23 cellular contexts compared by ENCODE assay signal in the genomic region with DNA sequence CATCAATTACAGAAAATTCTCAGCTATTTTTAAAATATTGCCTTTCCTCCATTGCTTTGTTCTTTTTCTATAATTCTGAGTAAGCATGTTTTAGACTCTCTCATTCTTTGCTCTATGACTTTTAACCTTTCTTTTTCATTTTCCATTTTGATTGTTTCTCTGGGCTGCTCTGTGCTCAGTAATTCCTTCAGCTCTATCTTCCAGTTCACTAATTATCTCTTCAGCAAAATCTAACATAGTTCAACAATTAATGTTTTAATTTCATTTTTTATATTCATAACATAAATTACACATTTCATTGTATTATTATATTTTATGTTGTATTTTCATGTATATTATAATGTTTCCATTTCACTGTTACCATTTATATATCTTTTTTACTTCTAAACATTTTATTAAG.
DNase-seq lines count a peak whose midpoint lies in the region; ATAC-seq, FAIRE-seq and TF ChIP-seq lines count a peak whose summit lies in the region.
"Had no signal": no experiment of that assay in that cellular context is flagged by ENCODE, and none has a peak within 500 bp of the region (broad histone marks: within the 10 kb centered on the region; RNA-seq: fewer than 3 reads in every experiment).

No MANE protein-coding gene starts in this region.

- no peaks in the 10 kb centered on the region for H3K9me3 ChIP-seq in pancreas

- no peak for TF ChIP-seq CTCF in pancreas (IDR thresholded peaks at IDR 0.05)

- no peak for DNase-seq in pancreas
- no peak for DNase-seq in NCI-H82 (lab: John Stamatoyannopoulos, UW)
- no peak for DNase-seq in globus pallidus (ENCODE audit: low spot score)
- DNase-seq in NCI-H2107 (lab: John Stamatoyannopoulos, UW) = no peak
- DNase-seq: CD4-positive, alpha-beta T cell; CD8-positive, alpha-beta memory T cell; DMS 273 treated with DMSO at 0.1 percent for 48 hours; DMS79; EL; GF-D8; GM23248; H7; HCEC 1CT had no signal

- FAIRE-seq in G401.6 (lab: Jason Lieb, UNC) (peak; percentile 69), TTC549 (lab: Jason Lieb, UNC) (peak; percentile 19), endometrium (lab: Jason Lieb, UNC) (peak; percentile 57), pancreas (lab: Jason Lieb, UNC) (peak; percentile 64)
- FAIRE-seq: D721Med, GM12891, GM18507, H1 had no signal

- intact Hi-C loops in pancreas (cut with DNase I) = no loop called here

- no peaks in the 10 kb centered on the region for H3K27me3 ChIP-seq in pancreas
- H3K27me3 ChIP-seq: BLaER1 had no signal

- no peaks in the 10 kb centered on the region for H3K36me3 ChIP-seq in pancreas
- H3K36me3 ChIP-seq: BLaER1 had no signal

- no peak overlapping the region for H3K4me3 ChIP-seq in pancreas
- H3K4me3 ChIP-seq: BLaER1, GM23248 had no signal

- H3K4me1 ChIP-seq in pancreas = no peaks in the 10 kb centered on the region
- H3K4me1 ChIP-seq: BLaER1 had no signal

- no peak for ATAC-seq in pancreas
- no peak for ATAC-seq in GM21529 (IDR thresholded peaks at IDR 0.05; ENCODE audit: unreplicated experiment)

- H3K27ac ChIP-seq in pancreas = no peak overlapping the region
- H3K27ac ChIP-seq: BLaER1, C4-2B, GM23248 had no signal
